ENCODE assay signal across 8 cellular contexts in the genomic region with DNA sequence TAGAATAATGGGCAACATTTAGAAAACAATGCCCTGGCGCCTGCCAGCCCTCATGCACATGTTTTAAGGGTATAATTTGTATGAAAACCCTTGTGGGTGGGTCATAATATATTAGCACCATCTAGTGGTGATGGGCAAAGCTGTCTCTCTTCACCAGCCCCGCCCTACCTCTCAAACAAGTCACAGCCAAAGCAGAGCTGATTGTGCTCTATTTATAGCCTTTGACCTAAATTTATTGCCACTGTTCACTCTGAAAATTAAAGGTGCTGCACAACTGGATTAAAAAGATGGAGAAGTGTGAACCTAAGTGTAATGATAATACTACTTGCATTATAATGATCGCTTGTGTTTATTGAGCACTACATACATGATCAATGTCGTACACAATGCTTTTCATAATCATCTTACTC.
A peak's percentile ranks its signal among the peaks of the same experiment; 100 is the strongest.
DNase-seq lines count a peak whose midpoint lies in the region; ATAC-seq and TF ChIP-seq lines count a peak whose summit lies in the region.

No MANE protein-coding gene starts in this region.

- H3K27me3 Mint-ChIP-seq in natural killer cell treated with Interleukin-12 subunit alpha and Interleukin-12 subunit beta and Interleukin-15 and Interleukin-18, amount 100 ng/mL, for 72 hours, result peaks cover 30 to 63% of the 10 kb centered on the region in 2 donors

- WGBS in esophagus squamous epithelium, 2 donors, result 43 to 57% methylated on average over 3 to 4 of the region's 4 CpGs

- H3K27ac Mint-ChIP-seq in natural killer cell treated with Interleukin-12 subunit alpha and Interleukin-12 subunit beta and Interleukin-15 and Interleukin-18, amount 100 ng/mL, for 72 hours, result no peak overlapping the region

- no peaks in the 10 kb centered on the region for H3K4me1 Mint-ChIP-seq in natural killer cell treated with Interleukin-12 subunit alpha and Interleukin-12 subunit beta and Interleukin-15 and Interleukin-18, amount 100 ng/mL, for 72 hours (ENCODE audit: low read depth in 2 of 2)

- ATAC-seq in GM21786 (IDR thresholded peaks at IDR 0.05; ENCODE audit: unreplicated experiment) (peak; percentile 81), thoracic aorta (ENCODE audit: insufficient number of reproducible peaks, low FRiP score, low read depth) (peak; percentile 61)
- peak; percentile 83 to 86 for ATAC-seq in natural killer cell treated with Interleukin-12 subunit alpha and Interleukin-12 subunit beta and Interleukin-15 and Interleukin-18, amount 100 ng/mL, for 72 hours

- no peaks in the 10 kb centered on the region for H3K27me3 ChIP-seq in KMS-11 (ENCODE audit: insufficient read depth, low read depth)
- peaks cover 15% of the 10 kb centered on the region; the same call in 1 of the 2 replicates for H3K27me3 ChIP-seq in OCI-LY3 (ENCODE audit: low read depth, low read length)
- no peaks in the 10 kb centered on the region for H3K27me3 ChIP-seq in esophagus squamous epithelium
- H3K27me3 ChIP-seq in thoracic aorta (replicated peaks; ENCODE audit: insufficient read depth), result no peaks in the 10 kb centered on the region

- H3K9ac ChIP-seq in KMS-11 (no peak overlapping the region), OCI-LY3 (ENCODE audit: low read length) (no peak overlapping the region)

- no peak overlapping the region for H2AFZ ChIP-seq in KMS-11 (ENCODE audit: low read depth)
- no peak overlapping the region for H2AFZ ChIP-seq in OCI-LY3 (ENCODE audit: low read depth, low read length)

- H3K4me3 ChIP-seq in KMS-11 (IDR thresholded peaks at IDR 0.05; ENCODE audit: insufficient read depth, low read depth, low read length) (no peak overlapping the region), OCI-LY3 (ENCODE audit: low read length) (no peak overlapping the region), esophagus squamous epithelium (no peak overlapping the region), thoracic aorta (no peak overlapping the region)

- TF ChIP-seq POLR2A in esophagus squamous epithelium (IDR thresholded peaks at IDR 0.05), result no peak

- H3K4me3 Mint-ChIP-seq in natural killer cell treated with Interleukin-12 subunit alpha and Interleukin-12 subunit beta and Interleukin-15 and Interleukin-18, amount 100 ng/mL, for 72 hours, result no peak overlapping the region

- H3K4me2 ChIP-seq in KMS-11 (no peak overlapping the region), OCI-LY3 (ENCODE audit: low read length) (no peak overlapping the region)

- peaks cover under 1% of the 10 kb centered on the region for H3K9me3 Mint-ChIP-seq in natural killer cell treated with Interleukin-12 subunit alpha and Interleukin-12 subunit beta and Interleukin-15 and Interleukin-18, amount 100 ng/mL, for 72 hours

- H3K27ac ChIP-seq in KMS-11 (no peak overlapping the region), OCI-LY3 (ENCODE audit: low read length) (no peak overlapping the region), esophagus squamous epithelium (no peak overlapping the region), thoracic aorta (no peak overlapping the region)

- no peaks in the 10 kb centered on the region for H3K36me3 Mint-ChIP-seq in natural killer cell treated with Interleukin-12 subunit alpha and Interleukin-12 subunit beta and Interleukin-15 and Interleukin-18, amount 100 ng/mL, for 72 hours

- intact Hi-C loops in esophagus squamous epithelium (cut with DNase I), result loop anchor here (5.0 to 10.0 kb wide), 2 partner anchors 59 to 276 kb away; no protein-coding TSS in a partner anchor

- peak; percentile 75 for DNase-seq in ELF-1 (ENCODE audit: low read depth, low spot score)
- peak; percentile 22 for DNase-seq in activated T-cell treated with anti-CD3 and anti-CD28 coated beads for 48 hours (ENCODE audit: low read depth)
- DNase-seq in esophagus squamous epithelium (lab: John Stamatoyannopoulos, UW), result no peak
- no peak for DNase-seq in natural killer cell treated with Interleukin-12 subunit alpha and Interleukin-12 subunit beta and Interleukin-15 and Interleukin-18, amount 100 ng/mL, for 72 hours (ENCODE audit: low spot score)
- DNase-seq in thoracic aorta (ENCODE audit: low spot score), result no peak

- H3K79me2 ChIP-seq in KMS-11 (ENCODE audit: insufficient read depth, low read depth), result no peaks in the 10 kb centered on the region
- H3K79me2 ChIP-seq in OCI-LY3 (ENCODE audit: low read length), result no peaks in the 10 kb centered on the region

- TF ChIP-seq CTCF in KMS-11 (conservative IDR thresholded peaks at IDR 0.05; ENCODE audit: low read depth, low read length) (peak; percentile 88), OCI-LY3 (IDR thresholded peaks at IDR 0.05; ENCODE audit: low read depth, low read length) (peak; percentile 71), esophagus squamous epithelium (IDR thresholded peaks at IDR 0.05) (peak; percentile 78 to 87 (median 80)), thoracic aorta (IDR thresholded peaks at IDR 0.05) (peak; percentile 74)

- H3K36me3 ChIP-seq in KMS-11 (ENCODE audit: insufficient read depth) (no peaks in the 10 kb centered on the region), OCI-LY3 (replicated peaks; ENCODE audit: low read depth, low read length) (no peaks in the 10 kb centered on the region), esophagus squamous epithelium (no peaks in the 10 kb centered on the region), thoracic aorta (no peaks in the 10 kb centered on the region)

- H4K20me1 ChIP-seq in KMS-11 (ENCODE audit: insufficient read depth), result no peaks in the 10 kb centered on the region
- H4K20me1 ChIP-seq in OCI-LY3 (ENCODE audit: insufficient read depth, low read length), result no peaks in the 10 kb centered on the region

- H3K9me3 ChIP-seq in OCI-LY3 (ENCODE audit: insufficient read depth, low read length), result no peaks in the 10 kb centered on the region
- H3K9me3 ChIP-seq in esophagus squamous epithelium, result no peaks in the 10 kb centered on the region
- H3K9me3 ChIP-seq in thoracic aorta, result no peaks in the 10 kb centered on the region

- H3K4me1 ChIP-seq in KMS-11 (ENCODE audit: low read depth, poor library complexity, severe bottlenecking) (peaks cover 5% of the 10 kb centered on the region), OCI-LY3 (ENCODE audit: low read length) (peaks cover 3% of the 10 kb centered on the region; the same call in 1 of the 2 replicates), esophagus squamous epithelium (peaks cover 0 to 16% (median 12%) of the 10 kb centered on the region in 3 donors), thoracic aorta (ENCODE audit: control insufficient read depth in 1 of 2, low read depth in 2 of 2) (peaks cover 16 to 30% of the 10 kb centered on the region in 2 donors)

Comparison
In these comparisons a context has a peak if more than half of its experiments do, and no peak if none do; other contexts are left out.
1. DNase-seq: peak in ELF-1 (single experiment) and activated T-cell treated with anti-CD3 and anti-CD28 coated beads for 48 hours (single experiment); none in esophagus squamous epithelium (single experiment), natural killer cell treated with Interleukin-12 subunit alpha and Interleukin-12 subunit beta and Interleukin-15 and Interleukin-18, amount 100 ng/mL, for 72 hours (single experiment) and thoracic aorta (single experiment).
2. Peak in every context shown above with its lines, with median percentiles within 50 percentile points of each other: ATAC-seq and CTCF ChIP-seq.